In the genomic region with DNA sequence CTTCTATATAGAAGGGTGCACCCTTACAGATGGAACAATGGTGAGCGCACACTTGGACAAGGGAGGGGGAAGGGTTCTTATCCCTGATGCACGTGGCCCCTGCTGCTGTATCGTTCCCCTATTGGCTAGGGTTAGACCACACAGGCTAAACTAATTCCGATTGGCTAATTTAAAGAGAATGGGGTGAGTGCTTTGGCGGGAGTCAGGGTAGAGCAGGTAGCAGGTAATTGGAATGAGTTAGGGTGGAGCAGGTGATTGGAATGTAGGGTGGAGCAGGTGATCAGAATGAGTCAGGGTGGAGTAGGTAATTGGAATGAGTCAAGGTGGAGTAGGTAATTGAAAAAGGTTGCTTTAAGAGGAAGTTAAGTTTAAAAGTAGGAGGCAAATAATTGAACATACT, we compare ENCODE assay signal across 15 cellular contexts. TPM values are rescaled to one million over a fixed set of nuclear protein-coding genes. Genes with fewer than 3 reads are reported as not detected.
DNase-seq lines count a peak whose midpoint lies in the region; ATAC-seq, FAIRE-seq and TF ChIP-seq lines count a peak whose summit lies in the region.
"Not testable (repeated sequence)": the region's sequence is repeated elsewhere in the genome, so short reads cannot be mapped to it uniquely, and the experiment has no call there.
"Had no signal": no experiment of that assay in that cellular context is flagged by ENCODE, and none has a peak within 500 bp of the region (broad histone marks: within the 10 kb centered on the region; RNA-seq: fewer than 3 reads in every experiment).

No MANE protein-coding gene starts in this region.

- not testable (repeated sequence) for H4K91ac ChIP-seq in H9 (ENCODE audit: insufficient read length, low read depth, low read length); H1 (replicated peaks; ENCODE audit: insufficient read length, low read length)

- not testable (repeated sequence) for H2BK15ac ChIP-seq in H9 (ENCODE audit: low read depth, low read length); H1 (ENCODE audit: low read length)

- H3K18ac ChIP-seq in H9 (ENCODE audit: insufficient read length, low read depth, low read length); H1 (ENCODE audit: extremely low read depth, low read length): not testable (repeated sequence)

- dilution Hi-C loops in keratinocyte (cut with MboI; ENCODE audit: extremely low pct_ligation_motif_present, low sequenced_read_pairs): not testable (repeated sequence)

- H3F3A ChIP-seq in PC-3 (ENCODE audit: low read length, unreplicated experiment): not testable (repeated sequence)

- H3K79me2 ChIP-seq in H9 (ENCODE audit: insufficient read depth, low read length); PC-3 (ENCODE audit: low read length); H1 (ENCODE audit: control insufficient read depth in 1 of 2, insufficient read depth in 2 of 2, low read length in 2 of 2); keratinocyte (ENCODE audit: control insufficient read depth, insufficient read depth, low read length): not testable (repeated sequence)

- not testable (repeated sequence) for H3K14ac ChIP-seq in H9 (ENCODE audit: insufficient read depth, low read length); H1 (ENCODE audit: insufficient read length)

- H2BK120ac ChIP-seq in H9 (ENCODE audit: low read depth, low read length, poor library complexity, severe bottlenecking); H1 (replicated peaks; ENCODE audit: low read depth, low read length): not testable (repeated sequence)

- not testable (repeated sequence) for H3K27me3 ChIP-seq in H9 (ENCODE audit: insufficient read depth, low read length); PC-3 (ENCODE audit: low read length); H1 (replicated peaks in 1 of 4; ENCODE audit: control insufficient read depth in 3 of 4, extremely low read depth in 1 of 4, insufficient read depth in 3 of 4, low read length in 3 of 4); keratinocyte (ENCODE audit: control insufficient read depth, extremely low read depth, insufficient read depth, low read length)

- intact Hi-C loops in PC-3 (cut with micrococcal nuclease); MCF 10A (cut with micrococcal nuclease): not testable (repeated sequence)

- not testable (repeated sequence) for H3K9me1 ChIP-seq in keratinocyte (ENCODE audit: control insufficient read depth, extremely low read depth, insufficient read depth, low read length)

- not testable (repeated sequence) for H3K36me3 ChIP-seq in PC-3 (ENCODE audit: low read depth, low read length); H1 (ENCODE audit: control insufficient read depth in 2 of 4, insufficient read depth in 4 of 4, low read length in 3 of 4); keratinocyte (ENCODE audit: control insufficient read depth in 2 of 2, extremely low read depth in 1 of 2, insufficient read depth in 2 of 2, low read length in 2 of 2)

- whole genome bisulfite sequencing in H9 (ENCODE audit: extremely low coverage, insufficient read length, low lambda C conversion rate): no CpG with 5 or more reads among the region's 5 CpGs
- 84% methylated on average over 5 of the region's 5 CpGs; no CpG with 5 or more reads in 1 of the 2 experiments for WGBS in H1 (ENCODE audit: extremely low coverage in 1 of 2, insufficient coverage in 1 of 2, insufficient read length in 1 of 2, insufficient replicate concordance in 2 of 2, low coverage in 1 of 2, low lambda C conversion rate in 2 of 2, missing lambda C conversion rate in 1 of 2), 2 experiments

- not testable (repeated sequence) for H3K4me1 ChIP-seq in H9 (ENCODE audit: insufficient read depth, low read length); PC-3 (ENCODE audit: insufficient read depth, low read length); H1 (replicated peaks in 1 of 4; ENCODE audit: control insufficient read depth in 3 of 4, insufficient read depth in 4 of 4, low read length in 3 of 4)
- peaks cover 11% of the 10 kb centered on the region for H3K4me1 ChIP-seq in keratinocyte (ENCODE audit: control insufficient read depth, extremely low read depth, insufficient read depth, low read length)

- TF ChIP-seq POLR2A in H1 (IDR thresholded peaks at IDR 0.05; ENCODE audit: control extremely low read depth in 1 of 2, low read depth in 2 of 2, low read length in 2 of 2): not testable (repeated sequence)

- H2BK20ac ChIP-seq in H9 (ENCODE audit: low read depth, low read length, poor library complexity, severe bottlenecking); H1 (ENCODE audit: low read length): not testable (repeated sequence)

- H3K27ac ChIP-seq in H9 (ENCODE audit: insufficient read length, low read depth, low read length); PC-3 (ENCODE audit: low read length); H1 (ENCODE audit: low read depth, low read length): not testable (repeated sequence)
- H3K27ac ChIP-seq in keratinocyte (ENCODE audit: control insufficient read depth, insufficient read depth, low read length): peak overlapping the region; percentile 31

- not testable (repeated sequence) for H3K9me2 ChIP-seq in PC-3 (replicated peaks; ENCODE audit: low read length)

- not testable (repeated sequence) for TF ChIP-seq CTCF in H9 (conservative IDR thresholded peaks at IDR 0.05); PC-3 (conservative IDR thresholded peaks at IDR 0.05; ENCODE audit: low read depth, low read length); MCF 10A (IDR thresholded peaks at IDR 0.05; ENCODE audit: unreplicated experiment); H1 (IDR thresholded peaks at IDR 0.05; ENCODE audit: control extremely low read depth in 1 of 3, insufficient read depth in 1 of 3, low read depth in 1 of 3, low read length in 3 of 3); keratinocyte (optimal IDR thresholded peaks at IDR 0.05 in 1 of 3, IDR thresholded peaks at IDR 0.05 in 1 of 3, conservative IDR thresholded peaks at IDR 0.05 in 1 of 3; ENCODE audit: extremely low read depth in 1 of 3, insufficient read depth in 2 of 3, low read length in 3 of 3); type B pancreatic cell (conservative IDR thresholded peaks at IDR 0.05)

- TF ChIP-seq EP300 in H1 (IDR thresholded peaks at IDR 0.05; ENCODE audit: borderline replicate concordance in 1 of 2, low read depth in 2 of 2, low read length in 2 of 2): not testable (repeated sequence)

- H2AFZ ChIP-seq in H9 (ENCODE audit: low read length); PC-3 (ENCODE audit: low read length); H1 (ENCODE audit: low read length); keratinocyte (ENCODE audit: control insufficient read depth, low read length): not testable (repeated sequence)

- peaks cover 15 to 16% of the 10 kb centered on the region in 2 experiments for H3K9me3 Mint-ChIP-seq in H9
- not testable (repeated sequence) for H3K9me3 Mint-ChIP-seq in MCF 10A (ENCODE audit: unreplicated experiment); type B pancreatic cell

- DNase-seq in H9 (peak; percentile 48), PC-3 (peak; percentile 49), SW480 (ENCODE audit: low spot score) (peak; percentile 71)
- not testable (repeated sequence) for DNase-seq in MCF 10A (ENCODE audit: unreplicated experiment); H1 (ENCODE audit: low read depth in 1 of 2, low spot score in 2 of 2); keratinocyte (ENCODE audit: low read depth, low spot score); type B pancreatic cell (ENCODE audit: extremely low spot score, unreplicated experiment)

- H3K23ac ChIP-seq in H9 (ENCODE audit: insufficient read length, low read depth, low read length); H1 (ENCODE audit: insufficient read length): not testable (repeated sequence)

- CTCF ChIA-PET in PC-3 (lab: Charles Lee); MCF 10A (lab: Yijun Ruan, JAX); H1 (lab: Charles Lee; ENCODE audit: partially characterized antibody): not testable (repeated sequence)

- not testable (repeated sequence) for H4K8ac ChIP-seq in H9 (replicated peaks; ENCODE audit: insufficient read length, low read depth, low read length); H1 (ENCODE audit: extremely low read depth, insufficient read depth, low read length)

- not testable (repeated sequence) for H3K4me3 ChIP-seq in PC-3 (ENCODE audit: low read length); H1 (ENCODE audit: extremely low read depth in 1 of 4, insufficient read depth in 2 of 4, low read depth in 3 of 4, low read length in 4 of 4); keratinocyte (ENCODE audit: control insufficient read depth in 2 of 3, extremely low read depth in 1 of 3, insufficient read depth in 2 of 3, low read depth in 1 of 3, low read length in 3 of 3)

- not testable (repeated sequence) for H3K23me2 ChIP-seq in H9 (ENCODE audit: insufficient read length, low read depth, low read length, poor library complexity, severe bottlenecking); H1 (ENCODE audit: low read depth, low read length)

- not testable (repeated sequence) for H3K27me3 Mint-ChIP-seq in H9 (ENCODE audit: low read depth); MCF 10A (ENCODE audit: insufficient read depth, unreplicated experiment); type B pancreatic cell

- H3K4me1 Mint-ChIP-seq in H9: peaks cover 23 to 26% of the 10 kb centered on the region in 2 experiments
- H3K4me1 Mint-ChIP-seq in MCF 10A (ENCODE audit: insufficient read depth, unreplicated experiment); type B pancreatic cell (ENCODE audit: unreplicated experiment): not testable (repeated sequence)

- H3K27ac Mint-ChIP-seq in H9: peak overlapping the region in 2 of 3 experiments; percentile 22 to 92; a peak in 2 of 7 replicates
- H3K27ac Mint-ChIP-seq in MCF 10A (ENCODE audit: low read depth, unreplicated experiment): not testable (repeated sequence)
- peak overlapping the region; percentile 65 for H3K27ac Mint-ChIP-seq in type B pancreatic cell

- H4K20me1 ChIP-seq in H9 (ENCODE audit: control insufficient read depth, insufficient read depth, insufficient read length); PC-3 (ENCODE audit: low read length); H1 (replicated peaks in 1 of 2; ENCODE audit: control insufficient read depth in 1 of 2, insufficient read depth in 2 of 2, low read length in 2 of 2); keratinocyte (ENCODE audit: control insufficient read depth, extremely low read depth, insufficient read depth, low read length): not testable (repeated sequence)

- peaks cover 1 to 15% (median 3%) of the 10 kb centered on the region in 3 experiments; a peak in 6 of 7 replicates for H3K36me3 Mint-ChIP-seq in H9 (ENCODE audit: insufficient read depth in 1 of 3, low read depth in 3 of 3)
- not testable (repeated sequence) for H3K36me3 Mint-ChIP-seq in MCF 10A (ENCODE audit: insufficient read depth, unreplicated experiment); type B pancreatic cell

- TF ChIP-seq RAD21 in H1 (IDR thresholded peaks at IDR 0.05 in 1 of 2, conservative IDR thresholded peaks at IDR 0.05 in 1 of 2; ENCODE audit: low read depth in 2 of 2, low read length in 2 of 2): not testable (repeated sequence)

- BruUV-seq in PC-3 (replicated peaks; lab: Mats Ljungman, UMichigan): not testable (repeated sequence)
- TSS peak; percentile 65 for BruUV-seq in MCF 10A (replicated peaks; lab: Mats Ljungman, UMichigan)

- H3K4me2 ChIP-seq in H9 (ENCODE audit: insufficient read depth, insufficient read length, low read length); PC-3 (ENCODE audit: low read length); H1 (ENCODE audit: insufficient read depth in 1 of 2, low read depth in 2 of 2, low read length in 2 of 2); keratinocyte (ENCODE audit: control insufficient read depth, extremely low read depth, insufficient read depth, low read depth, low read length): not testable (repeated sequence)

- not testable (repeated sequence) for H2AK5ac ChIP-seq in H9 (ENCODE audit: insufficient read length, low read length); H1 (ENCODE audit: low read depth, low read length)

- H4K5ac ChIP-seq in H9 (ENCODE audit: insufficient read length, low read depth, low read length); H1 (ENCODE audit: insufficient read length, low read depth, low read length): not testable (repeated sequence)

- H3K56ac ChIP-seq in H9 (ENCODE audit: insufficient read length, low read depth, low read length); H1 (replicated peaks; ENCODE audit: insufficient read length, low read depth, low read length): not testable (repeated sequence)

- H3K4ac ChIP-seq in H9 (ENCODE audit: low read depth, low read length); H1 (replicated peaks; ENCODE audit: insufficient read length, low read depth, low read length): not testable (repeated sequence)

- not testable (repeated sequence) for H2BK5ac ChIP-seq in H9 (ENCODE audit: insufficient read length, low read length); H1 (ENCODE audit: low read depth, low read length)

- H3K79me1 ChIP-seq in H9 (ENCODE audit: insufficient read depth, low read depth, low read length, poor library complexity, severe bottlenecking); H1 (ENCODE audit: low read depth, low read length): not testable (repeated sequence)

- not testable (repeated sequence) for H2BK12ac ChIP-seq in H9 (ENCODE audit: insufficient read length, low read depth, low read length); H1 (ENCODE audit: low read depth, low read length)

- POLR2A ChIA-PET in PC-3 (lab: Charles Lee; ENCODE audit: unreplicated experiment); MCF 10A (lab: Yijun Ruan, JAX); H1 (lab: Charles Lee; ENCODE audit: partially characterized antibody): not testable (repeated sequence)

- not testable (repeated sequence) for H3K9ac ChIP-seq in H9 (ENCODE audit: extremely low read depth, insufficient read length, low read length); PC-3 (ENCODE audit: low read length); H1 (replicated peaks in 1 of 4; ENCODE audit: extremely low read depth in 1 of 4, low read depth in 3 of 4, low read length in 3 of 4); keratinocyte (ENCODE audit: control insufficient read depth, extremely low read depth, insufficient read depth, low read length)

- ATAC-seq in PC-3: not testable (repeated sequence)
- ATAC-seq in esophagus mucosa: peak; percentile 61

- not testable (repeated sequence) for H3T11ph ChIP-seq in H9 (ENCODE audit: low read length)

- not testable (repeated sequence) for H3K9me3 ChIP-seq in H9 (ENCODE audit: control insufficient read depth, low read depth, low read length); PC-3 (ENCODE audit: low read length); H1 (ENCODE audit: insufficient read depth in 2 of 2, low read depth in 1 of 2, low read length in 1 of 2); keratinocyte (ENCODE audit: control insufficient read depth, low read depth, low read length)

- peak overlapping the region in 1 of 2 experiments; percentile 10; a peak in 1 of 5 replicates for H3K4me3 Mint-ChIP-seq in H9
- not testable (repeated sequence) for H3K4me3 Mint-ChIP-seq in MCF 10A (ENCODE audit: unreplicated experiment); type B pancreatic cell

- not testable (repeated sequence) for FAIRE-seq in H1 (lab: Jason Lieb, UNC); keratinocyte (lab: Jason Lieb, UNC)

RNA-seq across cellular contexts. Expression of a gene that starts 32.0 kb away (rescaled TPM):
- total RNA-seq in H9 (2021) (0.18 TPM in 1 of 2 replicates, not detected in the other), PC-3 (2014; rRNA removed) (not detected in 2 replicates), MCF 10A (2022) (not detected in 2 replicates), esophagus mucosa (0.28 TPM), type B pancreatic cell (ENCODE audit: low replicate concordance) (not detected in 2 replicates)
- not detected in 2 replicates for total RNA-seq in H1 (2021; fragmentation: NEBNext Ultra II Directional; extraction: Animal tissue kit (Norgen Biotek cat#: 25700))
- polyA plus RNA-seq in H1 (2011; rRNA removed) (0.06 and 0.15 TPM in 2 replicates), keratinocyte (0.02 to 0.09 TPM in 2 of 3 replicates, not detected in the other)
- not detected for polyA plus RNA-seq in H1 (2011; cell fraction: cytosol; rRNA removed)
- 0.06 TPM for polyA plus RNA-seq in H1 (2011; cell fraction: nucleus; rRNA removed)
- polyA plus RNA-seq in H1 (2012, experiment 1 of 2): not detected in 4 replicates
- polyA plus RNA-seq in H1 (2012, experiment 2 of 2): not detected
- polyA plus RNA-seq in H1 (2013, experiment 1 of 2): 0.06 TPM
- polyA plus RNA-seq in H1 (2013, experiment 2 of 2): 0.09 TPM
- 0.07 TPM in 1 of 2 replicates, not detected in the other for polyA minus RNA-seq in H1 (2011; rRNA and poly(A)+ RNA removed)
- polyA minus RNA-seq in H1 (2011; cell fraction: cytosol; rRNA and poly(A)+ RNA removed): not detected
- polyA minus RNA-seq in H1 (2011; cell fraction: nucleus; rRNA and poly(A)+ RNA removed): not detected
- polyA plus RNA-seq in keratinocyte (2011; ENCODE audit: low read depth): not detected
- 0.02 TPM in 1 of 2 replicates, not detected in the other for polyA plus RNA-seq in keratinocyte (2011; cell fraction: cytosol; rRNA removed)
- not detected in 2 replicates for polyA plus RNA-seq in keratinocyte (2011; cell fraction: nucleus; rRNA removed)
- not detected in 2 replicates for polyA plus RNA-seq in keratinocyte (2012; ENCODE audit: low replicate concordance)
- polyA minus RNA-seq in keratinocyte: 0.10 TPM in 1 of 3 replicates, not detected in the others
- polyA minus RNA-seq in keratinocyte (2011; cell fraction: cytosol; rRNA and poly(A)+ RNA removed): not detected
- not detected in 2 replicates for polyA minus RNA-seq in keratinocyte (2011; cell fraction: nucleus; rRNA and poly(A)+ RNA removed)
- total RNA-seq: A172, A673, Calu3, Daoy, H4 had no signal
- polyA plus RNA-seq: BJ had no signal

RNA-seq across cellular contexts. Expression of a gene that starts 37.7 kb away (rescaled TPM):
- 1.6 and 1.9 TPM in 2 replicates for total RNA-seq in H9 (2021)
- total RNA-seq in PC-3 (2014; rRNA removed): 0.91 and 1.4 TPM in 2 replicates
- 0.25 TPM in 1 of 2 replicates, not detected in the other for total RNA-seq in MCF 10A (2022)
- 2.3 TPM in 2 replicates for total RNA-seq in H1 (2021; fragmentation: NEBNext Ultra II Directional; extraction: Animal tissue kit (Norgen Biotek cat#: 25700))
- 2.0 and 3.2 TPM in 2 replicates for polyA plus RNA-seq in H1 (2011; rRNA removed)
- polyA plus RNA-seq in H1 (2011; cell fraction: cytosol; rRNA removed): 2.9 TPM
- 14.8 TPM for polyA plus RNA-seq in H1 (2011; cell fraction: nucleus; rRNA removed)
- 1.5 to 2.4 TPM (median 2.2 TPM) in 4 replicates for polyA plus RNA-seq in H1 (2012, experiment 1 of 2)
- 0.80 TPM for polyA plus RNA-seq in H1 (2012, experiment 2 of 2)
- 1.9 TPM for polyA plus RNA-seq in H1 (2013, experiment 1 of 2)
- 1.6 TPM for polyA plus RNA-seq in H1 (2013, experiment 2 of 2)
- polyA minus RNA-seq in H1 (2011; rRNA and poly(A)+ RNA removed): 1.1 TPM in 2 replicates
- polyA minus RNA-seq in H1 (2011; cell fraction: cytosol; rRNA and poly(A)+ RNA removed): 1.7 TPM
- polyA minus RNA-seq in H1 (2011; cell fraction: nucleus; rRNA and poly(A)+ RNA removed): 3.4 TPM
- total RNA-seq in esophagus mucosa: 0.64 TPM
- polyA plus RNA-seq in keratinocyte: 0.09 to 0.75 TPM (median 0.12 TPM) in 3 replicates
- polyA plus RNA-seq in keratinocyte (2011; ENCODE audit: low read depth): 0.30 TPM
- 0.11 and 0.17 TPM in 2 replicates for polyA plus RNA-seq in keratinocyte (2011; cell fraction: cytosol; rRNA removed)
- polyA plus RNA-seq in keratinocyte (2011; cell fraction: nucleus; rRNA removed): 2.6 and 3.6 TPM in 2 replicates
- polyA plus RNA-seq in keratinocyte (2012; ENCODE audit: low replicate concordance): 0.16 and 0.66 TPM in 2 replicates
- 0.43 to 0.53 TPM (median 0.45 TPM) in 3 replicates for polyA minus RNA-seq in keratinocyte
- not detected for polyA minus RNA-seq in keratinocyte (2011; cell fraction: cytosol; rRNA and poly(A)+ RNA removed)
- polyA minus RNA-seq in keratinocyte (2011; cell fraction: nucleus; rRNA and poly(A)+ RNA removed): 1.6 and 1.8 TPM in 2 replicates
- 0.29 and 1.4 TPM in 2 replicates for total RNA-seq in type B pancreatic cell (ENCODE audit: low replicate concordance)
- total RNA-seq: A172; CD4-positive, alpha-beta memory T cell had no signal
- polyA plus RNA-seq: CD4-positive, alpha-beta memory T cell had no signal
